20 cellular contexts compared by ENCODE assay signal in the genomic region with DNA sequence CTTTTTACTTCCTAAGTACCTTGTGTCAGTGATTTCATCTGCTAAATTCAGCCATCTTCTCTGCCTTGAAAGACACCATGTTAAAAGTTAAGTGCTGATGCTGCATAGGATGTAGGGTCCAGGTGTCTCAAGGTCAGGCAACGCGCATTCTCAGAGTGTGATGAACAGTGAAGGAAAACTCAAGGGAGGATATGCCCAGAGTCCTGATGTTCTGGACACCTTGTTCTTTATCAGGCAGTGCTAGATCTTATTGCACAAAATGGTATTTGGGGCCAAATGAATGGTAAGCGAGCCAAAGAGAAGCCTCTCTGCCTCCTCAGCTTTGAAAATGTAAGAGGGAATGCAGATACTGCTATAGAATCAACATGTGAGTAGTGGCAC.
DNase-seq lines count a peak whose midpoint lies in the region; ATAC-seq, FAIRE-seq and TF ChIP-seq lines count a peak whose summit lies in the region.
"Had no signal": no experiment of that assay in that cellular context is flagged by ENCODE, and none has a peak within 500 bp of the region (broad histone marks: within the 10 kb centered on the region; RNA-seq: fewer than 3 reads in every experiment).

No MANE protein-coding gene starts in this region.

- TF ChIP-seq POLR2A in GM12878 (IDR thresholded peaks at IDR 0.05; ENCODE audit: low read depth, low read length) = no peak
- no peak for TF ChIP-seq POLR2A in ovary (IDR thresholded peaks at IDR 0.05)
- TF ChIP-seq POLR2A in esophagus squamous epithelium (IDR thresholded peaks at IDR 0.05) = no peak

- POLR2A ChIA-PET in GM12878 (lab: Charles Lee) = interaction anchor here (0.8 to 4.0 kb wide), 4 partner anchors 11 to 21 kb away, joined by 3 to 40 read pairs (median 4); no protein-coding TSS in a partner anchor

- no peak for TF ChIP-seq CTCF in C4-2B (conservative IDR thresholded peaks at IDR 0.05)
- no peak for TF ChIP-seq CTCF in GM12878 (IDR thresholded peaks at IDR 0.05 in 2 of 3, conservative IDR thresholded peaks at IDR 0.05 in 1 of 3; ENCODE audit: control insufficient read depth in 2 of 3, extremely low read depth in 1 of 3, insufficient read depth in 1 of 3, low read depth in 3 of 3, low read length in 3 of 3)
- TF ChIP-seq CTCF in neural progenitor cell (IDR thresholded peaks at IDR 0.05) = no peak
- TF ChIP-seq CTCF in ovary (IDR thresholded peaks at IDR 0.05) = no peak
- TF ChIP-seq CTCF in esophagus squamous epithelium (IDR thresholded peaks at IDR 0.05) = no peak

- H3K27me3 Mint-ChIP-seq in neural progenitor cell (ENCODE audit: insufficient read depth, low read depth) = peaks cover 3% of the 10 kb centered on the region
- H3K27me3 Mint-ChIP-seq: activated CD8-positive, alpha-beta T cell treated with anti-CD3 and anti-CD28 coated beads for 36 hours; activated naive CD8-positive, alpha-beta T cell treated with anti-CD3 and anti-CD28 coated beads, Interleukin-2, amount 10 ng/mL, durations not matched to agents 7 days and 5 days had no signal

- no peaks in the 10 kb centered on the region for H3K36me3 Mint-ChIP-seq in neural progenitor cell

- H3K27ac ChIP-seq in C4-2B (peak overlapping the region; percentile 76), GM12878 (ENCODE audit: control insufficient read depth, insufficient read depth) (no peak overlapping the region), neural progenitor cell (no peak overlapping the region), ovary (no peak overlapping the region), esophagus squamous epithelium (no peak overlapping the region)
- H3K27ac ChIP-seq: breast epithelium, parathyroid adenoma had no signal

- H3K9me3 ChIP-seq in GM12878 (replicated peaks; ENCODE audit: control insufficient read depth, insufficient read depth, low read length) (no peaks in the 10 kb centered on the region), neural progenitor cell (ENCODE audit: low read depth) (no peaks in the 10 kb centered on the region), ovary (no peaks in the 10 kb centered on the region), esophagus squamous epithelium (no peaks in the 10 kb centered on the region)
- H3K9me3 ChIP-seq: breast epithelium had no signal

- H3K4me3 ChIP-seq in GM12878 = no peak overlapping the region
- H3K4me3 ChIP-seq in neural progenitor cell = no peak overlapping the region
- no peak overlapping the region for H3K4me3 ChIP-seq in ovary
- no peak overlapping the region for H3K4me3 ChIP-seq in esophagus squamous epithelium
- H3K4me3 ChIP-seq: breast epithelium, smooth muscle cell had no signal

- no peaks in the 10 kb centered on the region for H3K27me3 ChIP-seq in GM12878 (replicated peaks in 1 of 2; ENCODE audit: control insufficient read depth in 2 of 2, insufficient read depth in 2 of 2, low read length in 1 of 2)
- no peaks in the 10 kb centered on the region for H3K27me3 ChIP-seq in neural progenitor cell
- no peaks in the 10 kb centered on the region for H3K27me3 ChIP-seq in ovary
- H3K27me3 ChIP-seq in esophagus squamous epithelium = no peaks in the 10 kb centered on the region
- H3K27me3 ChIP-seq: breast epithelium had no signal

- H3K79me2 ChIP-seq in GM12878 (ENCODE audit: control insufficient read depth, insufficient read depth, low read length) = peaks cover 15% of the 10 kb centered on the region
- peaks cover 17% of the 10 kb centered on the region for H3K79me2 ChIP-seq in neural progenitor cell (ENCODE audit: low read depth)

- intact Hi-C loops in GM12878 (cut with micrococcal nuclease; ENCODE audit: unreplicated experiment) (no loop called here), ovary (cut with DNase I) (no loop called here), esophagus squamous epithelium (cut with DNase I) (no loop called here)

- H3K4me1 ChIP-seq in GM12878 (ENCODE audit: control insufficient read depth, insufficient read depth, low read length) (peaks cover 55% of the 10 kb centered on the region), neural progenitor cell (peaks cover 13% of the 10 kb centered on the region), ovary (ENCODE audit: insufficient read depth) (peaks cover 9% of the 10 kb centered on the region), esophagus squamous epithelium (peaks cover 6 to 70% (median 34%) of the 10 kb centered on the region in 3 donors)

- DNase-seq in DMS 273 (lab: John Stamatoyannopoulos, UW; ENCODE audit: unreplicated experiment) (peak; percentile 32), DMS 273 treated with DMSO at 0.1 percent for 48 hours (lab: John Stamatoyannopoulos, UW) (no peak), GM12878 (ENCODE audit: low read depth, low spot score) (no peak), neural progenitor cell (ENCODE audit: low spot score) (no peak), ovary (no peak), esophagus squamous epithelium (lab: John Stamatoyannopoulos, UW) (no peak)
- no peak for DNase-seq in activated naive CD4-positive, alpha-beta T cell treated with Interleukin-2 at 50 U/mL for 16 hours
- DNase-seq: 8988T; activated CD8-positive, alpha-beta T cell treated with anti-CD3 and anti-CD28 coated beads for 36 hours; activated naive CD8-positive, alpha-beta T cell treated with anti-CD3 and anti-CD28 coated beads, Interleukin-2, amount 10 ng/mL, durations not matched to agents 7 days and 5 days; dermis blood vessel endothelial cell; NCI-H1694; NCI-H446; stimulated activated CD4-positive, alpha-beta T cell treated with anti-CD3 and anti-CD28 coated beads, Interleukin-4, amount 100 ng/mL, for 4 hours had no signal

- ATAC-seq in GM12878 = no peak
- ATAC-seq: activated CD8-positive, alpha-beta T cell treated with anti-CD3 and anti-CD28 coated beads for 36 hours; left lobe of liver had no signal

- no TSS peak for BruUV-seq in GM12878 (replicated peaks; lab: Mats Ljungman, UMichigan)

- no peak overlapping the region for H3K4me3 Mint-ChIP-seq in neural progenitor cell
- H3K4me3 Mint-ChIP-seq: activated CD8-positive, alpha-beta T cell treated with anti-CD3 and anti-CD28 coated beads for 36 hours; activated naive CD8-positive, alpha-beta T cell treated with anti-CD3 and anti-CD28 coated beads, Interleukin-2, amount 10 ng/mL, durations not matched to agents 7 days and 5 days had no signal

- no peak for FAIRE-seq in GM12878 (lab: Jason Lieb, UNC)
- FAIRE-seq: frontal cortex had no signal

- peak overlapping the region; percentile 17 for H3K27ac Mint-ChIP-seq in neural progenitor cell
- H3K27ac Mint-ChIP-seq: activated CD8-positive, alpha-beta T cell treated with anti-CD3 and anti-CD28 coated beads for 36 hours had no signal

- no peak overlapping the region for H3K9ac ChIP-seq in GM12878 (ENCODE audit: control insufficient read depth, insufficient read depth, low read length)
- no peak overlapping the region for H3K9ac ChIP-seq in neural progenitor cell
- H3K9ac ChIP-seq: parathyroid adenoma had no signal

- TF ChIP-seq RAD21 in GM12878 (IDR thresholded peaks at IDR 0.05; ENCODE audit: insufficient read depth, low read depth, low read length) = no peak

- in situ Hi-C loops in GM12878 (cut with MboI) = no loop called here

- H4K20me1 ChIP-seq in GM12878 (ENCODE audit: control insufficient read depth, insufficient read depth) (peaks cover 8% of the 10 kb centered on the region), neural progenitor cell (ENCODE audit: low read depth) (peaks cover 5% of the 10 kb centered on the region)

- 0 out of 4 replicates have a peak, but pooled peaks cover 0 to 2% of the 10 kb centered on the region in 2 experiments for H3K36me3 ChIP-seq in GM12878 (ENCODE audit: control insufficient read depth in 2 of 2, insufficient read depth in 2 of 2, low read length in 1 of 2)
- no peaks in the 10 kb centered on the region for H3K36me3 ChIP-seq in neural progenitor cell
- H3K36me3 ChIP-seq in ovary = no peaks in the 10 kb centered on the region
- H3K36me3 ChIP-seq in esophagus squamous epithelium = no peaks in the 10 kb centered on the region
- H3K36me3 ChIP-seq: breast epithelium had no signal

- H3F3A ChIP-seq in neural progenitor cell (ENCODE audit: low read depth) = no peaks in the 10 kb centered on the region

- H2AFZ ChIP-seq in GM12878 (ENCODE audit: control insufficient read depth, low read depth, low read length) = no peak overlapping the region
- H2AFZ ChIP-seq in neural progenitor cell (replicated peaks) = no peak overlapping the region
- H2AFZ ChIP-seq: parathyroid adenoma had no signal

- WGBS in GM12878 (ENCODE audit: insufficient coverage, insufficient replicate concordance, low lambda C conversion rate, missing lambda C conversion rate) = 91% methylated on average over 3 of the region's 3 CpGs
- 64 to 75% (median 64%) methylated on average over 3 of the region's 3 CpGs for WGBS in ovary, 3 donors
- WGBS in esophagus squamous epithelium, 2 donors = 86 to 94% methylated on average over 3 of the region's 3 CpGs

- peak overlapping the region; percentile 53 for H3K4me2 ChIP-seq in GM12878 (ENCODE audit: control insufficient read depth, insufficient read depth)
- no peak overlapping the region for H3K4me2 ChIP-seq in neural progenitor cell
- H3K4me2 ChIP-seq: smooth muscle cell had no signal

- H3K4me1 Mint-ChIP-seq in neural progenitor cell = peaks cover 36% of the 10 kb centered on the region

- H3K9me3 Mint-ChIP-seq in neural progenitor cell = no peaks in the 10 kb centered on the region
- H3K9me3 Mint-ChIP-seq: activated CD8-positive, alpha-beta T cell treated with anti-CD3 and anti-CD28 coated beads for 36 hours; activated naive CD8-positive, alpha-beta T cell treated with anti-CD3 and anti-CD28 coated beads, Interleukin-2, amount 10 ng/mL, durations not matched to agents 7 days and 5 days had no signal

- RAD21 ChIA-PET in GM12878 (lab: Charles Lee; ENCODE audit: unreplicated experiment) = interaction anchor here (1.1 to 13.6 kb wide), 4 partner anchors 10 to 234 kb away, joined by 3 to 441 read pairs (median 85); no protein-coding TSS in a partner anchor

- CTCF ChIA-PET in GM12878 (lab: Yijun Ruan, JAX) = interaction anchor here (1.0 to 11.3 kb wide), 5 partner anchors 10 to 58 kb away, joined by 3 to 441 read pairs (median 7); no protein-coding TSS in a partner anchor

- no peak for TF ChIP-seq EP300 in GM12878 (IDR thresholded peaks at IDR 0.05; ENCODE audit: borderline replicate concordance in 1 of 2, control insufficient read depth in 1 of 2, low read depth in 2 of 2, low read length in 2 of 2)
- TF ChIP-seq EP300 in ovary (IDR thresholded peaks at IDR 0.05) = no peak

- SMC1A ChIA-PET in GM12878 (lab: Charles Lee; ENCODE audit: uncharacterized antibody, unreplicated experiment) = interaction anchor here (1.0 to 23.9 kb wide), 5 partner anchors 10 to 45 kb away, joined by 3 to 800 read pairs (median 4); no protein-coding TSS in a partner anchor

TF ChIP-seq in GM12878, 131 proteins besides CTCF, POLR2A, EP300 and RAD21 (continues in another document):
- TF ChIP-seq YY1 (IDR thresholded peaks at IDR 0.05; ENCODE audit: low read depth, low read length) = 0 out of 2 replicates have a peak, but pooled peaks have one; percentile 19
- no peak for TF ChIP-seq KDM1A (IDR thresholded peaks at IDR 0.05; ENCODE audit: borderline replicate concordance)
- no peak for TF ChIP-seq TCF7 (IDR thresholded peaks at IDR 0.05; ENCODE audit: borderline replicate concordance)
